ENCODE assay signal across 27 cellular contexts in genomic region chr1:110048240-110048639, GRCh38. TPM values are rescaled to one million over a fixed set of nuclear protein-coding genes. Genes with fewer than 3 reads are reported as not detected.
DNase-seq lines count a peak whose midpoint lies in the region; ATAC-seq and TF ChIP-seq lines count a peak whose summit lies in the region.
"Had no signal": no experiment of that assay in that cellular context is flagged by ENCODE, and none has a peak within 500 bp of the region (broad histone marks: within the 10 kb centered on the region; RNA-seq: fewer than 3 reads in every experiment).

No MANE protein-coding gene starts in this region.

- no peak for TF ChIP-seq CTCF in Caco-2 (IDR thresholded peaks at IDR 0.05; ENCODE audit: insufficient read depth in 1 of 2, low read depth in 1 of 2, low read length in 1 of 2, severe bottlenecking in 1 of 2, unreplicated experiment in 1 of 2)

- ATAC-seq in T-helper 17 cell (no peak), left lobe of liver (peak; percentile 69), GM21576 (IDR thresholded peaks at IDR 0.05; ENCODE audit: unreplicated experiment) (no peak)

- H3K36me3 Mint-ChIP-seq in Caco-2 (ENCODE audit: insufficient read depth, unreplicated experiment), result peaks cover 56% of the 10 kb centered on the region
- H3K36me3 Mint-ChIP-seq in T-helper 17 cell (ENCODE audit: low read depth), result peaks cover 20% of the 10 kb centered on the region

- no peaks in the 10 kb centered on the region for H3K27me3 Mint-ChIP-seq in Caco-2 (ENCODE audit: insufficient read depth, unreplicated experiment)
- no peaks in the 10 kb centered on the region for H3K27me3 Mint-ChIP-seq in T-helper 17 cell
- H3K27me3 Mint-ChIP-seq: B cell had no signal

- H3K4me1 Mint-ChIP-seq in Caco-2 (ENCODE audit: low read depth, unreplicated experiment) (peaks cover 11% of the 10 kb centered on the region), T-helper 17 cell (peaks cover 6% of the 10 kb centered on the region)
- H3K4me1 Mint-ChIP-seq: B cell, CD14-positive monocyte had no signal

- H3K36me3 ChIP-seq in Caco-2 (ENCODE audit: control insufficient read depth, insufficient read depth, low read length), result no peaks in the 10 kb centered on the region

- H3K27ac Mint-ChIP-seq in Caco-2 (ENCODE audit: unreplicated experiment) (peak overlapping the region; percentile 53), T-helper 17 cell (peak overlapping the region; percentile 39)
- H3K27ac Mint-ChIP-seq: B cell had no signal

- no TSS peak for BruUV-seq in Caco-2 (replicated peaks; lab: Mats Ljungman, UMichigan)

- peak overlapping the region; percentile 46 for H3K4me3 Mint-ChIP-seq in Caco-2 (ENCODE audit: unreplicated experiment)
- H3K4me3 Mint-ChIP-seq in T-helper 17 cell, result no peak overlapping the region
- H3K4me3 Mint-ChIP-seq: B cell, CD14-positive monocyte had no signal

- POLR2A ChIA-PET in Caco-2 (lab: Charles Lee), result no interaction called here

- H3K9me3 ChIP-seq in Caco-2 (no peaks in the 10 kb centered on the region), T-helper 17 cell (ENCODE audit: control insufficient read depth, low read length, poor library complexity, severe bottlenecking) (no peaks in the 10 kb centered on the region)
- H3K9me3 ChIP-seq: HAP-1 had no signal

- H3K4me1 ChIP-seq in Caco-2, result peaks cover 12% of the 10 kb centered on the region
- H3K4me1 ChIP-seq: HAP-1 had no signal

- no peak for DNase-seq in Caco-2
- no peak for DNase-seq in T-helper 17 cell
- DNase-seq in left lobe of liver (ENCODE audit: low spot score), result no peak
- DNase-seq in D341Med (ENCODE audit: low spot score), result no peak
- DNase-seq in activated gamma-delta T cell (lab: John Stamatoyannopoulos, UW), result no peak
- DNase-seq: GOT3, Kasumi-1, NCI-H1092 treated with DMSO at 0.1 percent for 48 hours, NCI-H1436, NCI-H187, NCI-H2081 treated with DMSO at 0.1 percent for 48 hours, NCI-H2171, NCI-H226, NCI-H510A, NCI-H69, SHP77 had no signal

- intact Hi-C loops in Caco-2 (cut with micrococcal nuclease; ENCODE audit: unreplicated experiment), result no loop called here

- H3K27me3 ChIP-seq in Caco-2 (replicated peaks; ENCODE audit: control insufficient read depth, insufficient read depth, low read length), result no peaks in the 10 kb centered on the region

- no peak overlapping the region for H3K4me3 ChIP-seq in Caco-2 (ENCODE audit: low read depth, low read length)
- H3K4me3 ChIP-seq: HAP-1 had no signal

- CTCF ChIA-PET in Caco-2 (lab: Charles Lee), result interaction anchor here (1.3 kb wide), 1 partner anchor 13 kb away, joined by 8 read pairs; the partner anchor contains the start of gene STRIP1

- H3K27ac ChIP-seq in temporal lobe (ENCODE audit: low read depth, low read length), result peak overlapping the region; percentile 61
- H3K27ac ChIP-seq: RWPE1 had no signal

- no peaks in the 10 kb centered on the region for H3K9me3 Mint-ChIP-seq in Caco-2 (ENCODE audit: unreplicated experiment)
- H3K9me3 Mint-ChIP-seq: CD14-positive monocyte had no signal

RNA-seq across cellular contexts. Expression of gene STRIP1, which starts 13.8 kb away (rescaled TPM):
- total RNA-seq in Caco-2 (2022), result 32.8 and 36.1 TPM in 2 replicates
- 10 to 100 TPM; 70.1 to 86.8 TPM for total RNA-seq in T-helper 17 cell
- 12.5 TPM for total RNA-seq in left lobe of liver
- total RNA-seq in temporal lobe, result 87.3 TPM

RNA-seq across cellular contexts. Expression of gene ALX3, which starts 22.2 kb away (rescaled TPM):
- total RNA-seq in Caco-2 (2022) (not detected in 2 replicates), T-helper 17 cell (not detected), left lobe of liver (not detected), temporal lobe (not detected)
- total RNA-seq: B cell, Daoy, G401, HT-29, M059J, SK-MEL-5 had no signal
